8 cellular contexts compared by ENCODE assay signal in the genomic region with DNA sequence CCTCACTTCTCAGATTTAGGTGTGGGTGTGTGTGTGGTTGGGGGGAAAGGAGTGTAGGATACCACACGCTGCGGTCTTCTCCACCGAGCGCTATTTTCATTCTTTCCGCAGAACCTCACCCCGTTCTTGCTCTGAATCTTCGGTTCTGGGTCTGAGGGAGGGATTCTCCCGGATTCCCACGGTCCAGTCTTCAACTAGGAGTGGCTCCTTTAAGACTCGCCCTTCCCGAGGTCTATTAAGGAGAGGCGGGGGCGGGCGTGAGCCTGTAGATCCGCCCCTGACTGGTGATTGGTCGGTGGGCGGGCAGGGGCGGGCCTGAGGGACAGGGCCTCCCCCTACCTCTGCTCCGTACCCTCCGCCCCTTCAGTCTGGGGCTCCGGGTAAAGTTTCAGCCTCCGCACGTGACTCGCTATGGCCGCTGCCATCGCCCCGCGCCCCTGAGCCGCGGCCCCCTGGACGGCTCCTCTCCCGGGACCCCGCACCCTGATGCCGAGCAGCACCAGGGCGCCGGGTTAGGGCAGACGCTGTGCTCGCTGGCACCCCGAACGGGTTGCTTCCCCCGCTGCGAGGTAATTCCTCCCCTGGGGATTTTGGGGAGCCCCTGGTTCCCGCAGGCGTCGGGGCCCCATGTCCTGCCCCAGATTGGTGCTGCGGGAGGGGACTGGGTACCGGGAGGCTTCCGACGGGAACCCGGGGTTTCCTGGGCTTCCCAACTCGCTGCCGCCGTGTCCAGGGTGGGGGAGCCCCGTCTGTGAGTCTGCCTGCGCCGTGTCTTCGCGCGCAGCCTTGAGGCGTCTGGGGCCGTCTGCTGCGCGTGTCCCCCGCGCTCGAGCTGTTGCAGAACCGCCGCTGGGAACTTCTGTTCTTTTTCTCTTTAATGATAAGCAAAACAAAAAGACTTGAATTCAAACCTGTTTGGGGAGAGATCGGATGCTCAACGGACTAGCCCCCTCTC. TPM values are rescaled to one million over a fixed set of nuclear protein-coding genes. Genes with fewer than 3 reads are reported as not detected.
DNase-seq lines count a peak whose midpoint lies in the region; ATAC-seq and TF ChIP-seq lines count a peak whose summit lies in the region.

No MANE protein-coding gene starts in this region.

- H3K4me3 Mint-ChIP-seq in activated T-helper 2 cell treated with anti-CD3 and anti-CD28 coated beads, Interferon-gamma antibody, Interleukin-2, Interleukin-4, amounts not matched to agents 10 μg/mL and 5 μg/mL and 100 μg/mL, durations not matched to agents 14 hours and 24 hours and 36 hours (ENCODE audit: low read depth) = peak overlapping the region; percentile 92
- peak overlapping the region; percentile 93 for H3K4me3 Mint-ChIP-seq in natural killer cell treated with Interleukin-12 subunit alpha and Interleukin-12 subunit beta and Interleukin-15 and Interleukin-18, amount 100 ng/mL, for 72 hours

- H3K27me3 Mint-ChIP-seq in activated T-helper 2 cell treated with anti-CD3 and anti-CD28 coated beads, Interferon-gamma antibody, Interleukin-2, Interleukin-4, amounts not matched to agents 10 μg/mL and 5 μg/mL and 100 μg/mL, durations not matched to agents 14 hours and 24 hours and 36 hours (ENCODE audit: low read depth) = no peaks in the 10 kb centered on the region
- H3K27me3 Mint-ChIP-seq in natural killer cell treated with Interleukin-12 subunit alpha and Interleukin-12 subunit beta and Interleukin-15 and Interleukin-18, amount 100 ng/mL, for 72 hours = no peaks in the 10 kb centered on the region

- peak overlapping the region; percentile 81 for H3K27ac Mint-ChIP-seq in activated T-helper 2 cell treated with anti-CD3 and anti-CD28 coated beads, Interferon-gamma antibody, Interleukin-2, Interleukin-4, amounts not matched to agents 10 μg/mL and 5 μg/mL and 100 μg/mL, durations not matched to agents 14 hours and 24 hours and 36 hours
- H3K27ac Mint-ChIP-seq in natural killer cell treated with Interleukin-12 subunit alpha and Interleukin-12 subunit beta and Interleukin-15 and Interleukin-18, amount 100 ng/mL, for 72 hours = peak overlapping the region; percentile 98 to 99

- no peak for TF ChIP-seq CTCF in fibroblast of pulmonary artery (IDR thresholded peaks at IDR 0.05; ENCODE audit: low read length, missing control alignments)

- H3K4me3 ChIP-seq in fibroblast of pulmonary artery (replicated peaks; ENCODE audit: low read depth, low read length) = peak overlapping the region; percentile 96

- DNase-seq in DMS79 (lab: John Stamatoyannopoulos, UW) (peak; percentile 88), LHCN-M2 (ENCODE audit: low read depth) (peak; percentile 95), RPMI8226 (peak; percentile 97), fibroblast of pulmonary artery (ENCODE audit: low read depth) (peak; percentile 96)
- DNase-seq in activated T-helper 2 cell treated with anti-CD3 and anti-CD28 coated beads, Interferon-gamma antibody, Interleukin-2, Interleukin-4, amounts not matched to agents 10 μg/mL and 5 μg/mL and 100 μg/mL, durations not matched to agents 14 hours and 24 hours and 36 hours (ENCODE audit: low spot score) = peak; percentile 87
- peak; percentile 92 for DNase-seq in natural killer cell treated with Interleukin-12 subunit alpha and Interleukin-12 subunit beta and Interleukin-15 and Interleukin-18, amount 100 ng/mL, for 72 hours (ENCODE audit: low spot score)
- peak; percentile 93 for DNase-seq in stimulated activated naive CD4-positive, alpha-beta T cell treated with Interleukin-2 at 50 U/mL for 16 hours (lab: John Stamatoyannopoulos, UW)

- H3K36me3 Mint-ChIP-seq in activated T-helper 2 cell treated with anti-CD3 and anti-CD28 coated beads, Interferon-gamma antibody, Interleukin-2, Interleukin-4, amounts not matched to agents 10 μg/mL and 5 μg/mL and 100 μg/mL, durations not matched to agents 14 hours and 24 hours and 36 hours (ENCODE audit: low read depth) = no peaks in the 10 kb centered on the region
- H3K36me3 Mint-ChIP-seq in natural killer cell treated with Interleukin-12 subunit alpha and Interleukin-12 subunit beta and Interleukin-15 and Interleukin-18, amount 100 ng/mL, for 72 hours = no peaks in the 10 kb centered on the region

- peaks cover 58% of the 10 kb centered on the region for H3K4me1 Mint-ChIP-seq in activated T-helper 2 cell treated with anti-CD3 and anti-CD28 coated beads, Interferon-gamma antibody, Interleukin-2, Interleukin-4, amounts not matched to agents 10 μg/mL and 5 μg/mL and 100 μg/mL, durations not matched to agents 14 hours and 24 hours and 36 hours (ENCODE audit: low read depth)
- H3K4me1 Mint-ChIP-seq in natural killer cell treated with Interleukin-12 subunit alpha and Interleukin-12 subunit beta and Interleukin-15 and Interleukin-18, amount 100 ng/mL, for 72 hours (ENCODE audit: low read depth in 2 of 2) = peaks cover 80 to 89% of the 10 kb centered on the region in 2 donors

- peak; percentile 51 for ATAC-seq in GM21786 (IDR thresholded peaks at IDR 0.05; ENCODE audit: unreplicated experiment)
- ATAC-seq in natural killer cell treated with Interleukin-12 subunit alpha and Interleukin-12 subunit beta and Interleukin-15 and Interleukin-18, amount 100 ng/mL, for 72 hours = peak; percentile 87 to 90

- intact Hi-C loops in activated T-helper 2 cell treated with anti-CD3 and anti-CD28 coated beads, Interferon-gamma antibody, Interleukin-2, Interleukin-4, amounts not matched to agents 10 μg/mL and 5 μg/mL and 100 μg/mL, durations not matched to agents 14 hours and 24 hours and 36 hours (cut with micrococcal nuclease) = loop anchor here (2.0 kb wide), 1 partner anchor 31 kb away; the partner anchor contains the start of gene CDC6

- H3K9me3 Mint-ChIP-seq in activated T-helper 2 cell treated with anti-CD3 and anti-CD28 coated beads, Interferon-gamma antibody, Interleukin-2, Interleukin-4, amounts not matched to agents 10 μg/mL and 5 μg/mL and 100 μg/mL, durations not matched to agents 14 hours and 24 hours and 36 hours = no peaks in the 10 kb centered on the region
- no peaks in the 10 kb centered on the region for H3K9me3 Mint-ChIP-seq in natural killer cell treated with Interleukin-12 subunit alpha and Interleukin-12 subunit beta and Interleukin-15 and Interleukin-18, amount 100 ng/mL, for 72 hours

RNA-seq across cellular contexts. Expression of gene RARA, which starts 9.2 kb away (rescaled TPM):
- 24.2 and 29.6 TPM in 2 replicates for total RNA-seq in LHCN-M2 (2014; rRNA removed)
- 38.8 TPM for polyA plus RNA-seq in LHCN-M2 (2012)
- total RNA-seq in activated T-helper 2 cell treated with anti-CD3 and anti-CD28 coated beads, Interferon-gamma antibody, Interleukin-2, Interleukin-4, amounts not matched to agents 10 μg/mL and 5 μg/mL and 100 μg/mL, durations not matched to agents 14 hours and 24 hours and 36 hours = 30.4 and 35.1 TPM in 2 replicates
- 10 to 100 TPM; 26.4 to 37.8 TPM for total RNA-seq in natural killer cell treated with Interleukin-12 subunit alpha and Interleukin-12 subunit beta and Interleukin-15 and Interleukin-18, amount 100 ng/mL, for 72 hours

RNA-seq across cellular contexts. Expression of gene CDC6, which starts 30.5 kb away (rescaled TPM):
- 43.2 and 46.6 TPM in 2 replicates for total RNA-seq in LHCN-M2 (2014; rRNA removed)
- polyA plus RNA-seq in LHCN-M2 (2012) = 22.5 TPM
- 126 and 133 TPM in 2 replicates for total RNA-seq in activated T-helper 2 cell treated with anti-CD3 and anti-CD28 coated beads, Interferon-gamma antibody, Interleukin-2, Interleukin-4, amounts not matched to agents 10 μg/mL and 5 μg/mL and 100 μg/mL, durations not matched to agents 14 hours and 24 hours and 36 hours
- 100 to 1,000 TPM in 1 of 2 donors, 10 to 100 TPM in 1; 79.2 to 172 TPM for total RNA-seq in natural killer cell treated with Interleukin-12 subunit alpha and Interleukin-12 subunit beta and Interleukin-15 and Interleukin-18, amount 100 ng/mL, for 72 hours

RNA-seq across cellular contexts. Expression of gene GJD3, which starts 46.4 kb away (rescaled TPM):
- not detected in 2 replicates for total RNA-seq in LHCN-M2 (2014; rRNA removed)
- polyA plus RNA-seq in LHCN-M2 (2012) = 0.19 TPM
- 0.48 TPM in 1 of 2 replicates, not detected in the other for total RNA-seq in activated T-helper 2 cell treated with anti-CD3 and anti-CD28 coated beads, Interferon-gamma antibody, Interleukin-2, Interleukin-4, amounts not matched to agents 10 μg/mL and 5 μg/mL and 100 μg/mL, durations not matched to agents 14 hours and 24 hours and 36 hours
- not detected for total RNA-seq in natural killer cell treated with Interleukin-12 subunit alpha and Interleukin-12 subunit beta and Interleukin-15 and Interleukin-18, amount 100 ng/mL, for 72 hours

Comparison
In these comparisons a context has a peak if more than half of its experiments do, and no peak if none do; other contexts are left out.
1. Peak in every context shown above with its lines: DNase-seq, ATAC-seq and H3K4me3 ChIP-seq.